Comparison of ENCODE assay signal across 9 cellular contexts in the genomic region with DNA sequence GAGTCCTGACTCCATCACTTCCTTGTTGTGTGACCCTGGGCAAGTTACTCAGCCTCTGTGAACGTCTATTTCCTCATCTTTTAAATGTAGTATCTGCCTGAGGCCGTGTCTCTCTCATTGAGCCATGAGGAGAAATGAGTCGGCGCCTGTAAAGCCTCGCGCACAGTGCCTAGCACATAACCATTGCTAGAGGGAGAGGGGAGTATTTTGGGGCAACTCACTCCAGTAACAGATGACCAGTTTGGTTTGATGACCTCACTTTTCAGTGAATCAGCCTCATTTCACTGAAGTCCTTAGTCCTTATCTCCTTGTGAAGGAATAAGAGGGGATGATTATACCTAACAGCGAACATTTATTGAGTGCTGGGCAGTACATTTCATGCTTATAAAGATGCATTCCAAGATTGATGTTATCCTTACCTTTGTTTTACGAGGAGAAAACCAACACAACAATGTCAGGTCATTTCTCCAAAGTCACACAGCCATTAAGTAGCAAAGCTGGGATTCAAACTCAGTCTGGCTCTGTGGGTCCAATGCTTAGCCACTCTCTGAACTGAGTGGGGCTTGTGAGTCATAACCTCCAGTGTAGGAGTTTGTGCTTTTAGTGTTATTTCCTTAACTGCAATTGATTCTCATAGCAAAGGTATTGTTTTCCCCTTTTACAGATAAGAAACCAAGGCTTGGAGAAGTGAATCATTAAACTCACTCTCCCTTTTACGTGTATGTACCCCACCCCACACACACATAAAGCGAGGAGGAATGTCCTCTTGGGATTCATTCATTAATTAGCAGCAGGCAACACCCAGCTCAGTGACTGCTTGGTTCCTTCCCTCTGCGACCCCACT. TPM values are rescaled to one million over a fixed set of nuclear protein-coding genes. Genes with fewer than 3 reads are reported as not detected.
DNase-seq lines count a peak whose midpoint lies in the region; ATAC-seq, FAIRE-seq and TF ChIP-seq lines count a peak whose summit lies in the region.
"Had no signal": no experiment of that assay in that cellular context is flagged by ENCODE, and none has a peak within 500 bp of the region (broad histone marks: within the 10 kb centered on the region; RNA-seq: fewer than 3 reads in every experiment).

No MANE protein-coding gene starts in this region.

- H3K9me3 ChIP-seq in Panc1 (ENCODE audit: control insufficient read depth, insufficient read depth, low read depth, low read length) (no peaks in the 10 kb centered on the region), endothelial cell of umbilical vein (replicated peaks; ENCODE audit: control insufficient read depth, insufficient read depth, low read length) (no peaks in the 10 kb centered on the region)
- H3K9me3 ChIP-seq: adrenal gland had no signal

- peak overlapping the region; percentile 88 for H2AFZ ChIP-seq in endothelial cell of umbilical vein (ENCODE audit: low read depth, low read length)

- H3K9ac ChIP-seq in endothelial cell of umbilical vein (replicated peaks; ENCODE audit: extremely low read depth, insufficient read depth, low read length): peak overlapping the region; percentile 4

- H3K27me3 ChIP-seq in Panc1 (ENCODE audit: control insufficient read depth, insufficient read depth, low read length) (no peaks in the 10 kb centered on the region), endothelial cell of umbilical vein (ENCODE audit: control insufficient read depth in 2 of 2, insufficient read depth in 2 of 2, low read length in 2 of 2) (no peaks in the 10 kb centered on the region)
- H3K27me3 ChIP-seq: adrenal gland had no signal

- no peak for TF ChIP-seq CTCF in Panc1 (IDR thresholded peaks at IDR 0.05)
- TF ChIP-seq CTCF in endothelial cell of umbilical vein (IDR thresholded peaks at IDR 0.05; ENCODE audit: extremely low read depth in 1 of 2, insufficient read depth in 1 of 2, low read depth in 1 of 2, low read length in 2 of 2): no peak

- in situ Hi-C loops in Panc1 (cut with HindIII; ENCODE audit: low pct_unique_long_range_greater_than_20kb, low sequenced_read_pairs): no loop called here

- intact Hi-C loops in Panc1 (cut with micrococcal nuclease; ENCODE audit: unreplicated experiment): no loop called here
- intact Hi-C loops in endothelial cell of umbilical vein (cut with micrococcal nuclease): loop anchor here (1.0 kb wide), 1 partner anchor 23 kb away; no protein-coding TSS in a partner anchor

- H3K36me3 ChIP-seq in Panc1 (ENCODE audit: control insufficient read depth, insufficient read depth, low read length) (no peaks in the 10 kb centered on the region), endothelial cell of umbilical vein (ENCODE audit: control insufficient read depth in 2 of 2, extremely low read depth in 1 of 2, insufficient read depth in 2 of 2, low read length in 2 of 2) (peaks cover 0 to 6% of the 10 kb centered on the region in 2 experiments)
- H3K36me3 ChIP-seq: adrenal gland had no signal

- peak; percentile 75 for ATAC-seq in Panc1
- ATAC-seq in GM18498 (IDR thresholded peaks at IDR 0.05; ENCODE audit: unreplicated experiment): no peak
- no peak for ATAC-seq in GM21619 (IDR thresholded peaks at IDR 0.05; ENCODE audit: unreplicated experiment)

- no peaks in the 10 kb centered on the region for H4K20me1 ChIP-seq in endothelial cell of umbilical vein (replicated peaks; ENCODE audit: control insufficient read depth, extremely low read depth, insufficient read depth, low read length)

- no peak for FAIRE-seq in endothelial cell of umbilical vein (lab: Jason Lieb, UNC)

- H3K27ac ChIP-seq in Panc1 (ENCODE audit: low read length) (no peak overlapping the region), endothelial cell of umbilical vein (ENCODE audit: insufficient read depth, low read depth, low read length) (peak overlapping the region; percentile 77)

- dilution Hi-C loops in endothelial cell of umbilical vein (cut with MboI; ENCODE audit: extremely low pct_ligation_motif_present, low sequenced_read_pairs): no loop called here

- H3K9me1 ChIP-seq in endothelial cell of umbilical vein (replicated peaks; ENCODE audit: control insufficient read depth, extremely low read depth, insufficient read depth, low read length): no peaks in the 10 kb centered on the region

- no peaks in the 10 kb centered on the region for H3K79me2 ChIP-seq in endothelial cell of umbilical vein (ENCODE audit: control insufficient read depth, insufficient read depth, low read length)

- POLR2A ChIA-PET in Panc1 (lab: Charles Lee) (no interaction called here), endothelial cell of umbilical vein (lab: Charles Lee) (interaction anchor here (0.7 kb wide), 1 partner anchor 24 kb away, joined by 3 read pairs; no protein-coding TSS in a partner anchor)

- H3K4me3 ChIP-seq in Panc1 (ENCODE audit: low read depth in 2 of 2, low read length in 2 of 2) (no peak overlapping the region), endothelial cell of umbilical vein (replicated peaks in 1 of 3; ENCODE audit: insufficient read depth in 1 of 3, low read depth in 1 of 3, low read length in 3 of 3) (no peak overlapping the region)
- H3K4me3 ChIP-seq: adrenal gland had no signal

- H3K4me2 ChIP-seq in endothelial cell of umbilical vein (ENCODE audit: insufficient read depth, low read length): peak overlapping the region; percentile 48

- CTCF ChIA-PET in Panc1 (lab: Charles Lee): no interaction called here
- CTCF ChIA-PET in endothelial cell of umbilical vein (lab: Charles Lee): interaction anchor here (0.6 to 3.2 kb wide), 7 partner anchors 23 to 260 kb away, joined by 3 to 22 read pairs (median 3); a partner anchor contains a TSS

- no peak for TF ChIP-seq POLR2A in endothelial cell of umbilical vein (IDR thresholded peaks at IDR 0.05; ENCODE audit: low read depth, low read length)

- DNase-seq in activated T-cell treated with anti-CD3 and anti-CD28 coated beads for 48 hours (ENCODE audit: low read depth): peak; percentile 65
- no peak for DNase-seq in activated T-cell treated with anti-CD3 and anti-CD28 coated beads, Interleukin-2, amount 50 U/mL, for 1 hour
- no peak for DNase-seq in Panc1 (ENCODE audit: low read depth, low spot score)
- DNase-seq in endothelial cell of umbilical vein (ENCODE audit: low read depth, low spot score): peak; percentile 86
- DNase-seq in stimulated activated CD4-positive, alpha-beta T cell treated with anti-CD3 and anti-CD28 coated beads, Interleukin-4, amount 100 ng/mL, for 24 hours: peak; percentile 67
- no peak for DNase-seq in NCI-H1436 (lab: John Stamatoyannopoulos, UW)

- H3K4me1 ChIP-seq in Panc1 (ENCODE audit: control insufficient read depth, insufficient read depth, low read length) (peaks cover 5% of the 10 kb centered on the region; the same call in 1 of the 2 replicates), endothelial cell of umbilical vein (ENCODE audit: control insufficient read depth, extremely low read depth, insufficient read depth, low read length) (peaks cover 36% of the 10 kb centered on the region)

- BruUV-seq in Panc1 (replicated peaks; lab: Mats Ljungman, UMichigan): no TSS peak
- TSS peak; percentile 66 for BruUV-seq in endothelial cell of umbilical vein (replicated peaks; lab: Mats Ljungman, UMichigan)

TF ChIP-seq in endothelial cell of umbilical vein, 7 proteins besides CTCF, POLR2A, EP300 and RAD21:
- TF ChIP-seq POLR2AphosphoS5 (IDR thresholded peaks at IDR 0.05; ENCODE audit: insufficient read depth, low read depth, low read length): no peak
- TF ChIP-seq MYC (IDR thresholded peaks at IDR 0.05; ENCODE audit: low read depth, low read length): no peak
- no peak for TF ChIP-seq EZH2 (IDR thresholded peaks at IDR 0.05; ENCODE audit: borderline replicate concordance, low read depth, low read length, severe bottlenecking)
- peak; percentile 50 for TF ChIP-seq JUN (IDR thresholded peaks at IDR 0.05; ENCODE audit: borderline replicate concordance, insufficient read depth, insufficient read length, low read depth)
- TF ChIP-seq FOS (IDR thresholded peaks at IDR 0.05; ENCODE audit: borderline replicate concordance, insufficient read depth, low read length): peak; percentile 69
- TF ChIP-seq, protein P1, sequence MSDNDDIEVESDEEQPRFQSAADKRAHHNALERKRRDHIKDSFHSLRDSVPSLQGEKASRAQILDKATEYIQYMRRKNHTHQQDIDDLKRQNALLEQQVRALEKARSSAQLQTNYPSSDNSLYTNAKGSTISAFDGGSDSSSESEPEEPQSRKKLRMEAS (IDR thresholded peaks at IDR 0.05; ENCODE audit: insufficient read depth, insufficient read length): no peak
- TF ChIP-seq GATA2 (IDR thresholded peaks at IDR 0.05; ENCODE audit: insufficient read depth, insufficient read length, low read depth, low read length): peak; percentile 59

RNA-seq across cellular contexts. Expression of a gene that starts 25.9 kb away (rescaled TPM):
- total RNA-seq in Panc1 (2021; ENCODE audit: unreplicated experiment) (15.4 TPM), endothelial cell of umbilical vein (12.3 and 22.5 TPM in 2 replicates)
- 12.5 TPM for polyA plus RNA-seq in Panc1 (2012; ENCODE audit: insufficient read length)
- polyA plus RNA-seq in endothelial cell of umbilical vein: 6.7 and 7.3 TPM in 2 replicates
- 4.8 and 5.6 TPM in 2 replicates for polyA plus RNA-seq in endothelial cell of umbilical vein (2011; cell fraction: cytosol; rRNA removed)
- 15.1 and 17.0 TPM in 2 replicates for polyA plus RNA-seq in endothelial cell of umbilical vein (2011; cell fraction: nucleus; rRNA removed)
- polyA plus RNA-seq in endothelial cell of umbilical vein (2012): 6.3 and 7.9 TPM in 2 replicates
- 7.6 and 7.9 TPM in 2 replicates for polyA minus RNA-seq in endothelial cell of umbilical vein
- polyA minus RNA-seq in endothelial cell of umbilical vein (2011; cell fraction: cytosol; rRNA and poly(A)+ RNA removed): 1.9 TPM
- 11.0 and 13.2 TPM in 2 replicates for polyA minus RNA-seq in endothelial cell of umbilical vein (2011; cell fraction: nucleus; rRNA and poly(A)+ RNA removed)

Comparison
In these comparisons a context has a peak if more than half of its experiments do, and no peak if none do; other contexts are left out.
1. DNase-seq: peak in activated T-cell treated with anti-CD3 and anti-CD28 coated beads for 48 hours (single experiment), endothelial cell of umbilical vein (single experiment) and stimulated activated CD4-positive, alpha-beta T cell treated with anti-CD3 and anti-CD28 coated beads, Interleukin-4, amount 100 ng/mL, for 24 hours (single experiment); none in activated T-cell treated with anti-CD3 and anti-CD28 coated beads, Interleukin-2, amount 50 U/mL, for 1 hour (single experiment), Panc1 (single experiment) and NCI-H1436 (single experiment).